ENCODE assay signal across 14 cellular contexts in genomic region chr17:32759476-32759875, GRCh38.
DNase-seq lines count a peak whose midpoint lies in the region; ATAC-seq lines count a peak whose summit lies in the region.
"Had no signal": no experiment of that assay in that cellular context is flagged by ENCODE, and none has a peak within 500 bp of the region (broad histone marks: within the 10 kb centered on the region; RNA-seq: fewer than 3 reads in every experiment).

No MANE protein-coding gene starts in this region.

- peak in 3 of 4 experiments; percentile 47 to 53 (median 50) for ATAC-seq in T-cell (replicated peaks in 1 of 4)
- peak; percentile 28 for ATAC-seq in activated naive CD8-positive, alpha-beta T cell treated with anti-CD3 and anti-CD28 coated beads, Interleukin-2, amount 50 U/mL, for 24 hours
- ATAC-seq: CD8-positive, alpha-beta T cell had no signal

- H3K4me3 ChIP-seq in HAP-1 = no peak overlapping the region
- H3K4me3 ChIP-seq: BLaER1 treated with 17β-estradiol and CSF1 and Interleukin-3, amounts not matched to agents 10 nM and 100 nM; GM23248 had no signal

- H3K4me3 Mint-ChIP-seq in activated naive CD8-positive, alpha-beta T cell = peak overlapping the region; percentile 41
- H3K4me3 Mint-ChIP-seq in activated naive CD8-positive, alpha-beta T cell treated with anti-CD3 and anti-CD28 coated beads for 36 hours = no peak overlapping the region
- peak overlapping the region in 1 of 3 donors; percentile 1 for H3K4me3 Mint-ChIP-seq in T-cell
- no peak overlapping the region for H3K4me3 Mint-ChIP-seq in activated naive CD8-positive, alpha-beta T cell treated with anti-CD3 and anti-CD28 coated beads, Interleukin-2, amount 50 U/mL, for 24 hours
- H3K4me3 Mint-ChIP-seq: CD8-positive, alpha-beta T cell had no signal

- H3K9me3 ChIP-seq in HAP-1 = no peaks in the 10 kb centered on the region
- H3K9me3 ChIP-seq: BLaER1 treated with 17β-estradiol and CSF1 and Interleukin-3, amounts not matched to agents 10 nM and 100 nM had no signal

- no peak overlapping the region for H3K27ac Mint-ChIP-seq in activated naive CD8-positive, alpha-beta T cell
- H3K27ac Mint-ChIP-seq in activated naive CD8-positive, alpha-beta T cell treated with anti-CD3 and anti-CD28 coated beads for 36 hours = no peak overlapping the region
- peak overlapping the region; percentile 24 to 83 for H3K27ac Mint-ChIP-seq in T-cell
- no peak overlapping the region for H3K27ac Mint-ChIP-seq in activated naive CD8-positive, alpha-beta T cell treated with anti-CD3 and anti-CD28 coated beads, Interleukin-2, amount 50 U/mL, for 24 hours
- H3K27ac Mint-ChIP-seq: CD8-positive, alpha-beta T cell had no signal

- peaks cover 14% of the 10 kb centered on the region for H3K4me1 Mint-ChIP-seq in activated naive CD8-positive, alpha-beta T cell (ENCODE audit: low read depth)
- H3K4me1 Mint-ChIP-seq in activated naive CD8-positive, alpha-beta T cell treated with anti-CD3 and anti-CD28 coated beads for 36 hours = peaks cover 16% of the 10 kb centered on the region
- peaks cover 12 to 16% (median 13%) of the 10 kb centered on the region in 3 donors for H3K4me1 Mint-ChIP-seq in T-cell
- peaks cover 12% of the 10 kb centered on the region for H3K4me1 Mint-ChIP-seq in activated naive CD8-positive, alpha-beta T cell treated with anti-CD3 and anti-CD28 coated beads, Interleukin-2, amount 50 U/mL, for 24 hours

- H3K4me1 ChIP-seq in HAP-1 = no peaks in the 10 kb centered on the region
- H3K4me1 ChIP-seq: BLaER1 treated with 17β-estradiol and CSF1 and Interleukin-3, amounts not matched to agents 10 nM and 100 nM had no signal

- H3K36me3 ChIP-seq in HAP-1 (replicated peaks) = no peaks in the 10 kb centered on the region
- H3K36me3 ChIP-seq: BLaER1 treated with 17β-estradiol and CSF1 and Interleukin-3, amounts not matched to agents 10 nM and 100 nM had no signal

- H3K27me3 Mint-ChIP-seq in activated naive CD8-positive, alpha-beta T cell = no peaks in the 10 kb centered on the region
- no peaks in the 10 kb centered on the region for H3K27me3 Mint-ChIP-seq in activated naive CD8-positive, alpha-beta T cell treated with anti-CD3 and anti-CD28 coated beads for 36 hours
- no peaks in the 10 kb centered on the region for H3K27me3 Mint-ChIP-seq in T-cell
- H3K27me3 Mint-ChIP-seq in activated naive CD8-positive, alpha-beta T cell treated with anti-CD3 and anti-CD28 coated beads, Interleukin-2, amount 50 U/mL, for 24 hours = no peaks in the 10 kb centered on the region

- CTCF ChIA-PET in T-cell (lab: Charles Lee) = interaction anchor here (0.6 to 2.1 kb wide), 4 partner anchors 117 to 306 kb away, joined by 3 to 11 read pairs (median 4); partner anchors contain the start of gene MYO1D (in 1 of the 2)

- in situ Hi-C loops in HAP-1 (cut with MboI; ENCODE audit: low sequenced_read_pairs) = loop anchor here (10.0 kb wide), 1 partner anchor 275 kb away; the partner anchor contains the start of gene CDK5R1

- no peak for DNase-seq in activated naive CD8-positive, alpha-beta T cell treated with anti-CD3 and anti-CD28 coated beads for 36 hours
- no peak for DNase-seq in T-cell
- DNase-seq in activated naive CD8-positive, alpha-beta T cell treated with anti-CD3 and anti-CD28 coated beads, Interleukin-2, amount 50 U/mL, for 24 hours = no peak
- DNase-seq in NCI-H146 treated with DMSO at 0.1 percent for 48 hours (lab: John Stamatoyannopoulos, UW; ENCODE audit: unreplicated experiment) = no peak
- DNase-seq in midbrain (lab: John Stamatoyannopoulos, UW) = no peak
- no peak for DNase-seq in HAP-1 (ENCODE audit: low spot score in 2 of 2)
- DNase-seq: ACHN; CD8-positive, alpha-beta T cell; DMS53; GF-D8; GM23248; IMR-90 had no signal

- H3K36me3 Mint-ChIP-seq in activated naive CD8-positive, alpha-beta T cell = peaks cover 2% of the 10 kb centered on the region
- no peaks in the 10 kb centered on the region for H3K36me3 Mint-ChIP-seq in activated naive CD8-positive, alpha-beta T cell treated with anti-CD3 and anti-CD28 coated beads for 36 hours
- peaks cover 12% of the 10 kb centered on the region for H3K36me3 Mint-ChIP-seq in T-cell
- no peaks in the 10 kb centered on the region for H3K36me3 Mint-ChIP-seq in activated naive CD8-positive, alpha-beta T cell treated with anti-CD3 and anti-CD28 coated beads, Interleukin-2, amount 50 U/mL, for 24 hours (ENCODE audit: low read depth)

- POLR2A ChIA-PET in T-cell (lab: Charles Lee) = no interaction called here

- H3K9me3 Mint-ChIP-seq in activated naive CD8-positive, alpha-beta T cell (ENCODE audit: low read depth) = no peaks in the 10 kb centered on the region
- no peaks in the 10 kb centered on the region for H3K9me3 Mint-ChIP-seq in activated naive CD8-positive, alpha-beta T cell treated with anti-CD3 and anti-CD28 coated beads for 36 hours
- no peaks in the 10 kb centered on the region for H3K9me3 Mint-ChIP-seq in T-cell
- no peaks in the 10 kb centered on the region for H3K9me3 Mint-ChIP-seq in activated naive CD8-positive, alpha-beta T cell treated with anti-CD3 and anti-CD28 coated beads, Interleukin-2, amount 50 U/mL, for 24 hours
- H3K9me3 Mint-ChIP-seq: CD8-positive, alpha-beta T cell had no signal

- no peaks in the 10 kb centered on the region for H3K27me3 ChIP-seq in HAP-1 (ENCODE audit: low read depth)
- H3K27me3 ChIP-seq: BLaER1 treated with 17β-estradiol and CSF1 and Interleukin-3, amounts not matched to agents 10 nM and 100 nM had no signal

Comparison
In these comparisons a context has a peak if more than half of its experiments do, and no peak if none do; other contexts are left out.
1. H3K27ac Mint-ChIP-seq: peak in T-cell (2 of 2); none in activated naive CD8-positive, alpha-beta T cell (single experiment), activated naive CD8-positive, alpha-beta T cell treated with anti-CD3 and anti-CD28 coated beads for 36 hours (single experiment) and activated naive CD8-positive, alpha-beta T cell treated with anti-CD3 and anti-CD28 coated beads, Interleukin-2, amount 50 U/mL, for 24 hours (single experiment).